16 cellular contexts compared by ENCODE assay signal in the genomic region with DNA sequence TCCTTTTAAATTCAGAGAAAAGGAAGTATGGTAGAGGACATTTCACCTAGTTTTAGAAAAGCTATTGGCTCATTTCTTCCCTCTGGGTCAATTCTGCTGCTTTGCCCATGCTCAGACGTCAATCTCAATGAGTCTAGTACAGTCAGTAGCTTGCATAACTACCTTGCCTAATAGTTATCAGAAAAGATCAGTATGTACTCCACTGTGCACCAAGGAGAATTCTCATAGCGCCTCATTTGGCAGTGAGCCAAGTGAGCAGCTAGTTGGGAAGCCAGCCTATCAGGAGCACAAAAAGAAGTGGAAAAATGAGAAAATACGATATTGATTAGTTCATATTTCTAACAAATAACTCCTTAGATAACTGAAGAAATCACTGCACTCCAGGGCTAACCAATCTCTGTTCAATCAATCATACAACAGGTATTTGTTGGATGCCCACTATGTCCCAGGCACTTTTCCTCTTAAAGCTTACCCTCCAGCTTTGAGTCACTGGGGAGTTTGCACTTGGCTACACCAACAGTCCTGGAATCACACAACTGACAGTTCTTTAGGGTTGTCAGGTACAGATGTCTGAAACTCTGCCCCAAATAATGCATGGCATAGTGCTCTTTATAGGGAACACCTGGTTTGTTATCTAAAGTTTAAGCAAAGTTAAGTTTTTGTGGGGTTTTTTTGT. TPM values are rescaled to one million over a fixed set of nuclear protein-coding genes. Genes with fewer than 3 reads are reported as not detected.
A peak's percentile ranks its signal among the peaks of the same experiment; 100 is the strongest.
DNase-seq lines count a peak whose midpoint lies in the region; ATAC-seq, FAIRE-seq and TF ChIP-seq lines count a peak whose summit lies in the region.
"Had no signal": no experiment of that assay in that cellular context is flagged by ENCODE, and none has a peak within 500 bp of the region (broad histone marks: within the 10 kb centered on the region; RNA-seq: fewer than 3 reads in every experiment).

No MANE protein-coding gene starts in this region.

- H3K9me3 ChIP-seq in BE2C (no peaks in the 10 kb centered on the region), K562 (replicated peaks; ENCODE audit: control insufficient read depth, insufficient read depth, low read depth, low read length) (no peaks in the 10 kb centered on the region)
- H3K9me3 ChIP-seq: BLaER1 had no signal

- no peak for TF ChIP-seq POLR2A in K562 (conservative IDR thresholded peaks at IDR 0.05)

- 3% methylated on average over 3 of the region's 3 CpGs for WGBS in K562 (ENCODE audit: insufficient coverage, low coverage, missing lambda C conversion rate)

- TF ChIP-seq EP300 in K562 (IDR thresholded peaks at IDR 0.05; ENCODE audit: low read length) = no peak

- H3K27me3 ChIP-seq in BE2C (no peaks in the 10 kb centered on the region), K562 (ENCODE audit: control insufficient read depth in 2 of 2, insufficient read depth in 2 of 2, low read length in 2 of 2) (no peaks in the 10 kb centered on the region)
- H3K27me3 ChIP-seq: BLaER1 had no signal

- intact Hi-C loops in K562 (cut with micrococcal nuclease) = no loop called here

- H3K4me3 ChIP-seq in BE2C (ENCODE audit: low read depth, low read length) (no peak overlapping the region), K562 (no peak overlapping the region)
- H3K4me3 ChIP-seq: BLaER1 had no signal

- POLR2A ChIA-PET in K562 (lab: Yijun Ruan, JAX) = interaction anchor here (0.6 to 1.2 kb wide), 2 partner anchors 16 to 20 kb away, joined by 3 read pairs; no protein-coding TSS in a partner anchor

- H3K27ac ChIP-seq in K562 (ENCODE audit: extremely low read depth, low read depth, low read length) = no peak overlapping the region
- H3K27ac ChIP-seq: BLaER1 had no signal

- no peak overlapping the region for H2AFZ ChIP-seq in K562 (ENCODE audit: low read depth, low read length)

- peak; percentile 35 for FAIRE-seq in K562 (lab: Jason Lieb, UNC)

- ATAC-seq in K562 (peak; percentile 63), GM19351 (IDR thresholded peaks at IDR 0.05; ENCODE audit: unreplicated experiment) (no peak)
- ATAC-seq: left colon had no signal

- in situ Hi-C loops in K562 (cut with MboI) = no loop called here

- no peaks in the 10 kb centered on the region for H3K79me2 ChIP-seq in K562 (ENCODE audit: control insufficient read depth, insufficient read depth, low read length)

- TF ChIP-seq CTCF in BE2C (IDR thresholded peaks at IDR 0.05; ENCODE audit: low read depth, low read length) = no peak
- TF ChIP-seq CTCF in K562 (IDR thresholded peaks at IDR 0.05 in 2 of 3, conservative IDR thresholded peaks at IDR 0.05 in 1 of 3; ENCODE audit: insufficient read depth in 2 of 3, low read depth in 1 of 3, low read length in 3 of 3) = no peak

- TF ChIP-seq RAD21 in K562 (CRISPR knock-in tag; conservative IDR thresholded peaks at IDR 0.05 in 1 of 2, IDR thresholded peaks at IDR 0.05 in 1 of 2) = peak in 1 of 2 experiments; percentile 25; a peak in 2 of 4 replicates

- H3K36me3 ChIP-seq in BE2C (no peaks in the 10 kb centered on the region), K562 (ENCODE audit: control insufficient read depth, insufficient read depth, low read length) (no peaks in the 10 kb centered on the region)
- H3K36me3 ChIP-seq: BLaER1 had no signal

- CTCF ChIA-PET in K562 (lab: Yijun Ruan, JAX; ENCODE audit: low intra/inter-chr PET ratio) = no interaction called here

- H4K20me1 ChIP-seq in K562 (replicated peaks; ENCODE audit: control insufficient read depth, insufficient read depth, low read length) = no peaks in the 10 kb centered on the region
- H4K20me1 ChIP-seq: BLaER1 had no signal

- H3K4me2 ChIP-seq in K562 (ENCODE audit: insufficient read depth, low read length) = no peak overlapping the region
- H3K4me2 ChIP-seq: BLaER1 had no signal

- H3K4me1 ChIP-seq in BE2C (no peaks in the 10 kb centered on the region), K562 (replicated peaks in 1 of 2; ENCODE audit: control insufficient read depth in 2 of 2, insufficient read depth in 2 of 2, low read length in 2 of 2) (0 out of 5 replicates have a peak, but pooled peaks cover 0 to 4% of the 10 kb centered on the region in 2 experiments)
- H3K4me1 ChIP-seq: BLaER1 had no signal

- no TSS peak for BruUV-seq in K562 (replicated peaks; lab: Mats Ljungman, UMichigan)

- DNase-seq in BE2C (peak; percentile 33), LHCN-M2 (ENCODE audit: low read depth) (peak; percentile 61), K562 (ENCODE audit: extremely low read depth in 1 of 4, low spot score in 3 of 4) (peak in 2 of 4 experiments; percentile 31 to 57), kidney tubule cell (ENCODE audit: low spot score) (peak; percentile 20), NCI-H1694 (lab: John Stamatoyannopoulos, UW) (no peak), T-helper 2 cell (no peak)
- no peak for DNase-seq in stimulated activated CD4-positive, alpha-beta T cell treated with anti-CD3 and anti-CD28 coated beads, Interleukin-4, amount 100 ng/mL, for 1 hour
- DNase-seq: activated CD4-positive, CD25-positive, alpha-beta regulatory T cell treated with anti-CD3 and anti-CD28 coated beads, Interleukin-2, amount 50 U/mL, for 72 hours; activated T-cell treated with anti-CD3 and anti-CD28 coated beads, Interleukin-2, amount 50 U/mL, for 48 hours; GOT3; KBM-7; left colon; NCI-H510A; stimulated activated CD4-positive, alpha-beta T cell treated with anti-CD3 and anti-CD28 coated beads, Interleukin-15, amount 100 ng/mL, for 24 hours had no signal

- H3K9ac ChIP-seq in K562 (ENCODE audit: insufficient read depth in 1 of 2, low read depth in 2 of 2, low read length in 2 of 2) = no peak overlapping the region
- H3K9ac ChIP-seq: BLaER1 had no signal

- no peaks in the 10 kb centered on the region for H3K9me1 ChIP-seq in K562 (ENCODE audit: control insufficient read depth, insufficient read depth, low read length)

TF ChIP-seq in K562, 482 proteins besides CTCF, POLR2A, EP300 and RAD21 (continues in another document):
- TF ChIP-seq CEBPG (CRISPR knock-in tag; IDR thresholded peaks at IDR 0.05) (no peak), CEBPG (tag; conservative IDR thresholded peaks at IDR 0.05 in 1 of 2, IDR thresholded peaks at IDR 0.05 in 1 of 2) (peak; percentile 77 to 91), NCOA2 (IDR thresholded peaks at IDR 0.05; ENCODE audit: partially characterized antibody in 2 of 2) (no peak), SMAD1 (IDR thresholded peaks at IDR 0.05; ENCODE audit: low read depth, low read length, partially characterized antibody) (peak; percentile 55), CEBPB (tag; IDR thresholded peaks at IDR 0.05) (peak; percentile 95), NFIX (CRISPR knock-in tag; IDR thresholded peaks at IDR 0.05; ENCODE audit: low read depth) (peak; percentile 96), NFIC (IDR thresholded peaks at IDR 0.05) (peak; percentile 99)
- TF ChIP-seq, protein P1, sequence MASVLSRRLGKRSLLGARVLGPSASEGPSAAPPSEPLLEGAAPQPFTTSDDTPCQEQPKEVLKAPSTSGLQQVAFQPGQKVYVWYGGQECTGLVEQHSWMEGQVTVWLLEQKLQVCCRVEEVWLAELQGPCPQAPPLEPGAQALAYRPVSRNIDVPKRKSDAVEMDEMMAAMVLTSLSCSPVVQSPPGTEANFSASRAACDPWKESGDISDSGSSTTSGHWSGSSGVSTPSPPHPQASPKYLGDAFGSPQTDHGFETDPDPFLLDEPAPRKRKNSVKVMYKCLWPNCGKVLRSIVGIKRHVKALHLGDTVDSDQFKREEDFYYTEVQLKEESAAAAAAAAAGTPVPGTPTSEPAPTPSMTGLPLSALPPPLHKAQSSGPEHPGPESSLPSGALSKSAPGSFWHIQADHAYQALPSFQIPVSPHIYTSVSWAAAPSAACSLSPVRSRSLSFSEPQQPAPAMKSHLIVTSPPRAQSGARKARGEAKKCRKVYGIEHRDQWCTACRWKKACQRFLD (CRISPR knock-in tag; IDR thresholded peaks at IDR 0.05) = 0 out of 2 replicates have a peak, but pooled peaks have one; percentile 36
- TF ChIP-seq, protein P2, sequence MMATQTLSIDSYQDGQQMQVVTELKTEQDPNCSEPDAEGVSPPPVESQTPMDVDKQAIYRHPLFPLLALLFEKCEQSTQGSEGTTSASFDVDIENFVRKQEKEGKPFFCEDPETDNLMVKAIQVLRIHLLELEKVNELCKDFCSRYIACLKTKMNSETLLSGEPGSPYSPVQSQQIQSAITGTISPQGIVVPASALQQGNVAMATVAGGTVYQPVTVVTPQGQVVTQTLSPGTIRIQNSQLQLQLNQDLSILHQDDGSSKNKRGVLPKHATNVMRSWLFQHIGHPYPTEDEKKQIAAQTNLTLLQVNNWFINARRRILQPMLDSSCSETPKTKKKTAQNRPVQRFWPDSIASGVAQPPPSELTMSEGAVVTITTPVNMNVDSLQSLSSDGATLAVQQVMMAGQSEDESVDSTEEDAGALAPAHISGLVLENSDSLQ (IDR thresholded peaks at IDR 0.05) = 0 out of 2 replicates have a peak, but pooled peaks have one; percentile 38

RNA-seq across cellular contexts. Expression of a gene that starts 50.2 kb away (rescaled TPM):
- 75.3 TPM for polyA plus RNA-seq in BE2C (2012; ENCODE audit: insufficient read depth, insufficient read length, low read depth)
- total RNA-seq in LHCN-M2 (2014; rRNA removed) (235 and 258 TPM in 2 replicates), K562 (2014; rRNA removed) (288 and 356 TPM in 2 replicates), K562 (2014; rRNA removed; fragmentation: Illumina TruSeq; extraction: Trizol) (610 and 692 TPM in 2 replicates), K562 (2015; rRNA removed; fragmentation: Illumina TruSeq; extraction: Trizol) (447 and 473 TPM in 2 replicates), K562 (2021) (540 and 565 TPM in 2 replicates)
- polyA plus RNA-seq in LHCN-M2 (2012) = 359 TPM
- total RNA-seq in K562 (2011; cell fraction: chromatin; rRNA removed; ENCODE audit: low replicate concordance) = 92.6 and 207 TPM in 2 replicates
- 94.7 and 99.7 TPM in 2 replicates for total RNA-seq in K562 (2011; cell fraction: nucleolus; rRNA removed)
- total RNA-seq in K562 (2011; cell fraction: nucleoplasm; rRNA removed) = 162 and 225 TPM in 2 replicates
- polyA plus RNA-seq in K562 (2011; rRNA removed) (667 and 707 TPM in 2 replicates), K562 (2014; fragmentation: Illumina TruSeq; extraction: Trizol) (636 and 642 TPM in 2 replicates), K562 (2014; fragmentation: Nextera tagmentation; extraction: Ambion mirVana) (1,000 to 10,000 TPM in 1 of 2 experiments, 100 to 1,000 TPM in 1; 884 to 1,082 TPM), K562 (2014; rRNA removed) (277 and 291 TPM in 2 replicates)
- polyA plus RNA-seq in K562 (2011; cell fraction: cytosol; rRNA removed) = 284 and 513 TPM in 2 replicates
- 318 and 427 TPM in 2 replicates for polyA plus RNA-seq in K562 (2011; cell fraction: nucleus; rRNA removed)
- polyA plus RNA-seq in K562 (2012) = 371 and 470 TPM in 2 replicates
- 909 and 927 TPM in 2 replicates for polyA minus RNA-seq in K562 (2011; rRNA and poly(A)+ RNA removed)
- polyA minus RNA-seq in K562 (2011; cell fraction: cytosol; rRNA and poly(A)+ RNA removed) = 447 and 551 TPM in 2 replicates
- 125 and 223 TPM in 2 replicates for polyA minus RNA-seq in K562 (2011; cell fraction: nucleus; rRNA and poly(A)+ RNA removed)

Comparison
In these comparisons a context has a peak if more than half of its experiments do, and no peak if none do; other contexts are left out.
1. DNase-seq: peak in BE2C (single experiment), LHCN-M2 (single experiment) and kidney tubule cell (single experiment); none in NCI-H1694 (single experiment), stimulated activated CD4-positive, alpha-beta T cell treated with anti-CD3 and anti-CD28 coated beads, Interleukin-4, amount 100 ng/mL, for 1 hour (single experiment) and T-helper 2 cell (0 of 5).